ENCODE assay signal across 1 cellular context in genomic region chr14:52695481-52696091, GRCh38.
TF ChIP-seq lines count a peak whose summit lies in the region.

A gene with protein sequence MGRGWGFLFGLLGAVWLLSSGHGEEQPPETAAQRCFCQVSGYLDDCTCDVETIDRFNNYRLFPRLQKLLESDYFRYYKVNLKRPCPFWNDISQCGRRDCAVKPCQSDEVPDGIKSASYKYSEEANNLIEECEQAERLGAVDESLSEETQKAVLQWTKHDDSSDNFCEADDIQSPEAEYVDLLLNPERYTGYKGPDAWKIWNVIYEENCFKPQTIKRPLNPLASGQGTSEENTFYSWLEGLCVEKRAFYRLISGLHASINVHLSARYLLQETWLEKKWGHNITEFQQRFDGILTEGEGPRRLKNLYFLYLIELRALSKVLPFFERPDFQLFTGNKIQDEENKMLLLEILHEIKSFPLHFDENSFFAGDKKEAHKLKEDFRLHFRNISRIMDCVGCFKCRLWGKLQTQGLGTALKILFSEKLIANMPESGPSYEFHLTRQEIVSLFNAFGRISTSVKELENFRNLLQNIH (minus strand): TSS chr14:52695558. CDS start chr14:52695481, 77 bp downstream.

TF ChIP-seq in H1, 55 proteins besides CTCF, POLR2A, EP300 and RAD21:
- TF ChIP-seq TAF1 (IDR thresholded peaks at IDR 0.05; ENCODE audit: low read depth, low read length) = peak; percentile 49
- peak; percentile 96; the same call in 1 of the 2 replicates for TF ChIP-seq RBBP5 (IDR thresholded peaks at IDR 0.05; ENCODE audit: borderline replicate concordance, low read depth, low read length)
- TF ChIP-seq KDM4A (IDR thresholded peaks at IDR 0.05; ENCODE audit: low read depth, low read length, severe bottlenecking) = peak; percentile 93
- peak; percentile 42; the same call in 1 of the 2 replicates for TF ChIP-seq CREB1 (IDR thresholded peaks at IDR 0.05)
- TF ChIP-seq SP2 (IDR thresholded peaks at IDR 0.05; ENCODE audit: low read length) = no peak
- peak in 1 of 2 experiments; percentile 15; a peak in 1 of 4 replicates for TF ChIP-seq SIN3A (conservative IDR thresholded peaks at IDR 0.05 in 1 of 2, IDR thresholded peaks at IDR 0.05 in 1 of 2; ENCODE audit: low read depth in 1 of 2, low read length in 2 of 2)
- TF ChIP-seq ASH2L (IDR thresholded peaks at IDR 0.05; ENCODE audit: low read length) = peak; percentile 78
- TF ChIP-seq, protein P1, sequence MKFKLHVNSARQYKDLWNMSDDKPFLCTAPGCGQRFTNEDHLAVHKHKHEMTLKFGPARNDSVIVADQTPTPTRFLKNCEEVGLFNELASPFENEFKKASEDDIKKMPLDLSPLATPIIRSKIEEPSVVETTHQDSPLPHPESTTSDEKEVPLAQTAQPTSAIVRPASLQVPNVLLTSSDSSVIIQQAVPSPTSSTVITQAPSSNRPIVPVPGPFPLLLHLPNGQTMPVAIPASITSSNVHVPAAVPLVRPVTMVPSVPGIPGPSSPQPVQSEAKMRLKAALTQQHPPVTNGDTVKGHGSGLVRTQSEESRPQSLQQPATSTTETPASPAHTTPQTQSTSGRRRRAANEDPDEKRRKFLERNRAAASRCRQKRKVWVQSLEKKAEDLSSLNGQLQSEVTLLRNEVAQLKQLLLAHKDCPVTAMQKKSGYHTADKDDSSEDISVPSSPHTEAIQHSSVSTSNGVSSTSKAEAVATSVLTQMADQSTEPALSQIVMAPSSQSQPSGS (IDR thresholded peaks at IDR 0.05; ENCODE audit: low read length) = no peak
- peak; percentile 64; the same call in 1 of the 2 replicates for TF ChIP-seq PHF8 (conservative IDR thresholded peaks at IDR 0.05; ENCODE audit: low read depth, low read length)
- TF ChIP-seq GABPA (IDR thresholded peaks at IDR 0.05; ENCODE audit: borderline replicate concordance, insufficient read depth, low read length) = no peak
- TF ChIP-seq CBX5 (IDR thresholded peaks at IDR 0.05; ENCODE audit: low read depth, low read length) = no peak
- no peak for TF ChIP-seq CHD7 (IDR thresholded peaks at IDR 0.05; ENCODE audit: insufficient replicate concordance, low read length)
- TF ChIP-seq TAF7 (optimal IDR thresholded peaks at IDR 0.05; ENCODE audit: borderline replicate concordance, low read depth, low read length) = peak; percentile 43
- TF ChIP-seq MAX (IDR thresholded peaks at IDR 0.05) = no peak; the same call in 1 of the 2 replicates
- no peak for TF ChIP-seq YY1 (IDR thresholded peaks at IDR 0.05; ENCODE audit: low read depth, low read length)
- TF ChIP-seq SIX5 (IDR thresholded peaks at IDR 0.05; ENCODE audit: low read depth, low read length) = no peak
- no peak for TF ChIP-seq RXRA (IDR thresholded peaks at IDR 0.05; ENCODE audit: insufficient read depth, low read depth, low read length)
- no peak for TF ChIP-seq SP1 (IDR thresholded peaks at IDR 0.05; ENCODE audit: low read depth, low read length)
